In the genomic region with DNA sequence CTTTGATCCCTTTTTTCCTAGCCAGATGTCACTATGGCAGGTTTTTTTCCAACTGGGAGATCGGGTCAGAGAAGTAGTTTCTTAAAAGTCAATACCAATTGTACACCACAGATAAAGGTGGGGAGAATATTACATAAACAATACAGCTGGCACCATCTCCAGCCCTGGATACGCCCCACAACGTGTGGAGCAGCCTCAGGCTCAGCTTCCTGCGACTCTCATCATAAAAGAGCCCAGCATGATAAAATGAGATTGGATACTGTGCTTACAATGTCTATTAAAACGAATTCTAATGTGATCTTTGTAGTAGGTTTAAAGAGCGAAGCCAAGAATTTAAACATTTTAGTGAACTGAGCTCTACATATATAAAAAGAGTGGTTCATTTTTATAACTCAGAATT, we compare ENCODE assay signal across 14 cellular contexts.
DNase-seq lines count a peak whose midpoint lies in the region; ATAC-seq lines count a peak whose summit lies in the region.
"Had no signal": no experiment of that assay in that cellular context is flagged by ENCODE, and none has a peak within 500 bp of the region (broad histone marks: within the 10 kb centered on the region; RNA-seq: fewer than 3 reads in every experiment).

No MANE protein-coding gene starts in this region.

- no peaks in the 10 kb centered on the region for H3K9me3 ChIP-seq in SK-N-MC (ENCODE audit: low read depth, low read length)
- H3K9me3 ChIP-seq: SJCRH30 had no signal

- peak; percentile 84 for DNase-seq in COR-L47 (lab: John Stamatoyannopoulos, UW)
- peak; percentile 6 for DNase-seq in NCI-H1092 (lab: John Stamatoyannopoulos, UW)
- peak; percentile 76 for DNase-seq in NCI-H2227 treated with DMSO at 0.1 percent for 48 hours (lab: John Stamatoyannopoulos, UW)
- DNase-seq in SK-N-MC (ENCODE audit: low read depth, low spot score): no peak
- no peak for DNase-seq in SW480 (ENCODE audit: low spot score)
- DNase-seq in stimulated activated naive CD4-positive, alpha-beta T cell treated with Interleukin-2 at 50 U/mL for 16 hours (lab: John Stamatoyannopoulos, UW): no peak
- DNase-seq: HFFc6, NCI-H1105, NCI-H2029 treated with DMSO at 0.1 percent for 48 hours, NCI-H524 treated with DMSO at 0.1 percent for 48 hours, PC-9, SJCRH30 had no signal

- no peaks in the 10 kb centered on the region for H3K36me3 ChIP-seq in SK-N-MC (ENCODE audit: insufficient read depth, low read length)
- H3K36me3 ChIP-seq: SJCRH30 had no signal

- no peak overlapping the region for H3K9ac ChIP-seq in SK-N-MC (ENCODE audit: insufficient read length)
- H3K9ac ChIP-seq: KMS-11 had no signal

- H3K4me3 ChIP-seq in SK-N-MC: peak overlapping the region; percentile 46
- H3K4me3 ChIP-seq: PC-9, SJCRH30 had no signal

- no peak for ATAC-seq in GM21825 (IDR thresholded peaks at IDR 0.05; ENCODE audit: unreplicated experiment)

- H3K27ac ChIP-seq in SK-N-MC: peak overlapping the region; percentile 32; the same call in 1 of the 2 replicates
- H3K27ac ChIP-seq: KMS-11, PC-9, SJCRH30 had no signal

Comparison
In these comparisons a context has a peak if more than half of its experiments do, and no peak if none do; other contexts are left out.
1. DNase-seq: peak in COR-L47 (single experiment), NCI-H1092 (single experiment) and NCI-H2227 treated with DMSO at 0.1 percent for 48 hours (single experiment); none in SK-N-MC (single experiment), SW480 (single experiment) and stimulated activated naive CD4-positive, alpha-beta T cell treated with Interleukin-2 at 50 U/mL for 16 hours (single experiment).